In genomic region chr2:138277062-138277461, GRCh38 we compare ENCODE assay signal across 24 cellular contexts.
DNase-seq lines count a peak whose midpoint lies in the region; ATAC-seq and TF ChIP-seq lines count a peak whose summit lies in the region.
"Had no signal": no experiment of that assay in that cellular context is flagged by ENCODE, and none has a peak within 500 bp of the region (broad histone marks: within the 10 kb centered on the region; RNA-seq: fewer than 3 reads in every experiment).

No MANE protein-coding gene starts in this region.

- POLR2A ChIA-PET in PC-3 (lab: Charles Lee; ENCODE audit: unreplicated experiment), result no interaction called here

- no peak overlapping the region for H2BK120ac ChIP-seq in trophoblast cell (ENCODE audit: insufficient read depth, low read length, poor library complexity)

- peak overlapping the region; percentile 50 for H2AFZ ChIP-seq in PC-3 (ENCODE audit: low read length)
- no peak overlapping the region for H2AFZ ChIP-seq in trophoblast cell (ENCODE audit: insufficient read depth, low read length, poor library complexity)

- H3K36me3 ChIP-seq in H7 (replicated peaks; ENCODE audit: control insufficient read depth, insufficient read depth, low read length) (no peaks in the 10 kb centered on the region), PC-3 (ENCODE audit: low read depth, low read length) (peaks cover 8% of the 10 kb centered on the region; the same call in 1 of the 2 replicates), iPS-20b (ENCODE audit: insufficient read depth, low read depth, low read length) (no peaks in the 10 kb centered on the region), trophoblast cell (ENCODE audit: control insufficient read depth in 1 of 2, insufficient read depth in 2 of 2, low read length in 2 of 2) (no peaks in the 10 kb centered on the region)
- H3K36me3 ChIP-seq: sigmoid colon, uterus had no signal

- no peak overlapping the region for H2AK5ac ChIP-seq in trophoblast cell (ENCODE audit: low read length)

- H4K12ac ChIP-seq in trophoblast cell (ENCODE audit: low read depth, low read length), result no peak overlapping the region

- H3K27me3 ChIP-seq in H7 (ENCODE audit: control insufficient read depth, insufficient read depth, low read length), result no peaks in the 10 kb centered on the region
- H3K27me3 ChIP-seq in PC-3 (ENCODE audit: low read length), result no peaks in the 10 kb centered on the region
- H3K27me3 ChIP-seq in iPS-20b (ENCODE audit: insufficient read depth, low read length), result no peaks in the 10 kb centered on the region
- no peaks in the 10 kb centered on the region for H3K27me3 ChIP-seq in trophoblast cell (ENCODE audit: insufficient read depth, low read length)
- H3K27me3 ChIP-seq: sigmoid colon, uterus had no signal

- H3K79me2 ChIP-seq in PC-3 (ENCODE audit: low read length) (no peaks in the 10 kb centered on the region), trophoblast cell (ENCODE audit: control insufficient read depth, insufficient read depth, low read length, poor library complexity) (no peaks in the 10 kb centered on the region)

- intact Hi-C loops in PC-3 (cut with micrococcal nuclease), result loop anchor here (2.0 to 5.0 kb wide), 2 partner anchors 55 to 98 kb away; no protein-coding TSS in a partner anchor

- H3K18ac ChIP-seq in trophoblast cell (ENCODE audit: low read length), result no peak overlapping the region

- peaks cover 34% of the 10 kb centered on the region for H3K79me1 ChIP-seq in trophoblast cell (ENCODE audit: low read length)

- H3K4me2 ChIP-seq in PC-3 (ENCODE audit: low read length) (peak overlapping the region; percentile 76), trophoblast cell (ENCODE audit: low read length) (no peak overlapping the region)

- H2BK5ac ChIP-seq in trophoblast cell (ENCODE audit: low read depth, low read length, poor library complexity), result no peak overlapping the region

- H3K9me3 ChIP-seq in PC-3 (ENCODE audit: low read length) (peaks cover 8% of the 10 kb centered on the region; the same call in 1 of the 2 replicates), iPS-20b (ENCODE audit: insufficient read depth, low read depth, low read length) (no peaks in the 10 kb centered on the region; the same call in 1 of the 2 replicates), trophoblast cell (ENCODE audit: insufficient read depth, low read depth, low read length) (no peaks in the 10 kb centered on the region)
- H3K9me3 ChIP-seq: sigmoid colon, uterus had no signal

- H4K20me1 ChIP-seq in PC-3 (ENCODE audit: low read length), result no peaks in the 10 kb centered on the region

- H3K9ac ChIP-seq in PC-3 (ENCODE audit: low read length) (peak overlapping the region; percentile 81; the same call in 1 of the 2 replicates), iPS-20b (ENCODE audit: low read depth, low read length) (peak overlapping the region; percentile 34; the same call in 1 of the 2 replicates), trophoblast cell (ENCODE audit: low read length) (no peak overlapping the region)

- H2BK12ac ChIP-seq in trophoblast cell (ENCODE audit: low read length), result no peak overlapping the region

- TF ChIP-seq CTCF in PC-3 (conservative IDR thresholded peaks at IDR 0.05; ENCODE audit: low read depth, low read length), result no peak

- peak; percentile 49 for DNase-seq in H7
- no peak for DNase-seq in PC-3
- no peak for DNase-seq in trophoblast cell
- DNase-seq in NCI-H1105 (lab: John Stamatoyannopoulos, UW), result no peak
- no peak for DNase-seq in NCI-H524 treated with DMSO at 0.1 percent for 48 hours (lab: John Stamatoyannopoulos, UW)
- DNase-seq: activated CD4-positive, alpha-beta T cell treated with anti-CD3 and anti-CD28 coated beads, Interleukin-2, amount 10 ng/mL, durations not matched to agents 24 days and 14 days; activated gamma-delta T cell treated with Interleukin-2 at 50 U/mL for 16 hours; activated T-cell treated with anti-CD3 and anti-CD28 coated beads, Interleukin-2, amount 50 U/mL, for 24 hours; C1 segment of cervical spinal cord; DMS79 treated with DMSO at 0.1 percent for 48 hours; effector CD4-positive, alpha-beta T cell; erythroblast; GF-D8; glutamatergic neuron; NCI-H1092 treated with DMSO at 0.1 percent for 48 hours; NCI-H2029 treated with DMSO at 0.1 percent for 48 hours; sigmoid colon; stimulated activated CD4-positive, alpha-beta T cell treated with anti-CD3 and anti-CD28 coated beads, Interleukin-15, amount 100 ng/mL, for 24 hours; stimulated activated naive CD4-positive, alpha-beta T cell; uterus had no signal

- no peak overlapping the region for H3K14ac ChIP-seq in trophoblast cell (ENCODE audit: low read length)

- ATAC-seq in PC-3, result no peak
- ATAC-seq in HG03432 (IDR thresholded peaks at IDR 0.05; ENCODE audit: unreplicated experiment), result no peak
- no peak for ATAC-seq in GM21786 (IDR thresholded peaks at IDR 0.05; ENCODE audit: unreplicated experiment)

- no peak overlapping the region for H3K23ac ChIP-seq in trophoblast cell (ENCODE audit: low read length)

- no peak overlapping the region for H3K4me3 ChIP-seq in H7 (ENCODE audit: insufficient read depth, low read depth, low read length)
- no peak overlapping the region for H3K4me3 ChIP-seq in PC-3 (ENCODE audit: low read length)
- H3K4me3 ChIP-seq in iPS-20b (ENCODE audit: low read length), result peak overlapping the region; percentile 38
- H3K4me3 ChIP-seq in trophoblast cell (ENCODE audit: low read depth, low read length), result no peak overlapping the region
- H3K4me3 ChIP-seq: lung, sigmoid colon, uterus had no signal

- CTCF ChIA-PET in PC-3 (lab: Charles Lee), result no interaction called here

- H4K91ac ChIP-seq in trophoblast cell (ENCODE audit: low read depth, low read length), result no peak overlapping the region

- peak overlapping the region; percentile 95 for H3K27ac ChIP-seq in PC-3 (ENCODE audit: low read length)
- peak overlapping the region; percentile 59 for H3K27ac ChIP-seq in iPS-20b (ENCODE audit: low read length)
- H3K27ac ChIP-seq in trophoblast cell (ENCODE audit: low read depth, low read length), result peak overlapping the region; percentile 55
- H3K27ac ChIP-seq: sigmoid colon, uterus had no signal

- peaks cover 25% of the 10 kb centered on the region for H3K4me1 ChIP-seq in PC-3 (ENCODE audit: insufficient read depth, low read length)
- peaks cover 24% of the 10 kb centered on the region for H3K4me1 ChIP-seq in iPS-20b (ENCODE audit: insufficient read depth, low read length)
- peaks cover 4 to 9% of the 10 kb centered on the region in 2 experiments for H3K4me1 ChIP-seq in trophoblast cell (ENCODE audit: control insufficient read depth in 1 of 2, insufficient read depth in 2 of 2, low read length in 2 of 2)
- H3K4me1 ChIP-seq: sigmoid colon, uterus had no signal

- no TSS peak for BruUV-seq in PC-3 (replicated peaks; lab: Mats Ljungman, UMichigan)

- H3K9me2 ChIP-seq in PC-3 (replicated peaks; ENCODE audit: low read length), result no peaks in the 10 kb centered on the region

- no peak overlapping the region for H4K8ac ChIP-seq in trophoblast cell (ENCODE audit: low read depth, low read length)

- no peak overlapping the region for H3K4ac ChIP-seq in trophoblast cell (ENCODE audit: low read depth, low read length)

- peaks cover 15% of the 10 kb centered on the region for H3F3A ChIP-seq in PC-3 (ENCODE audit: low read length, unreplicated experiment)
